In genomic region chr1:10103193-10103592, GRCh38 we compare ENCODE assay signal across 29 cellular contexts.
"Had no signal": no experiment of that assay in that cellular context is flagged by ENCODE, and none has a peak within 500 bp of the region (broad histone marks: within the 10 kb centered on the region; RNA-seq: fewer than 3 reads in every experiment).

No MANE protein-coding gene starts in this region.

- H3K27me3 ChIP-seq: colonic mucosa, dorsolateral prefrontal cortex, esophagus muscularis mucosa, esophagus squamous epithelium, foreskin keratinocyte, gastrocnemius medialis, gastroesophageal sphincter, heart left ventricle, heart right ventricle had no signal

- H3K9me3 Mint-ChIP-seq: dendritic cell treated with granulocyte-macrophage colony-stimulating factor and Interleukin-4, amounts not matched to agents 40 ng/mL and 50 ng/mL, for 4 days; effector memory CD8-positive, alpha-beta T cell; endodermal cell had no signal

- H3K36me3 ChIP-seq: colonic mucosa had no signal

- H3K27ac Mint-ChIP-seq: dendritic cell treated with granulocyte-macrophage colony-stimulating factor and Interleukin-4, amounts not matched to agents 40 ng/mL and 50 ng/mL, for 4 days; effector memory CD8-positive, alpha-beta T cell; endodermal cell had no signal

- H3K4me1 ChIP-seq: colonic mucosa had no signal

- FAIRE-seq: colon, endometrium, endothelial cell of umbilical vein, frontal cortex had no signal

- H3K27ac ChIP-seq: colonic mucosa, coronary artery, epithelial cell of prostate, esophagus muscularis mucosa, esophagus squamous epithelium, foreskin keratinocyte, gastroesophageal sphincter, heart left ventricle, heart right ventricle had no signal

- DNase-seq: cortex of kidney; dermis blood vessel endothelial cell; dorsolateral prefrontal cortex; effector CD4-positive, alpha-beta T cell; effector CD8-positive, alpha-beta T cell; effector memory CD4-positive, alpha-beta T cell; effector memory CD8-positive, alpha-beta T cell; endodermal cell; erythroblast; esophagus squamous epithelium; foreskin fibroblast; foreskin keratinocyte; foreskin melanocyte; gastrocnemius medialis; glutamatergic neuron; head of caudate nucleus; heart left ventricle; heart right ventricle had no signal

- ATAC-seq: effector memory CD8-positive, alpha-beta T cell; esophagus mucosa; foreskin keratinocyte; gastrocnemius medialis; gastroesophageal sphincter; heart left ventricle; heart right ventricle had no signal

- H3K27me3 Mint-ChIP-seq: dendritic cell treated with granulocyte-macrophage colony-stimulating factor and Interleukin-4, amounts not matched to agents 40 ng/mL and 50 ng/mL, for 4 days; effector memory CD8-positive, alpha-beta T cell had no signal

- H3K4me3 ChIP-seq: colonic mucosa, coronary artery, dorsolateral prefrontal cortex, esophagus muscularis mucosa, esophagus squamous epithelium, gastrocnemius medialis, gastroesophageal sphincter, heart left ventricle, heart right ventricle had no signal

- H3K9me3 ChIP-seq: colonic mucosa, esophagus muscularis mucosa, esophagus squamous epithelium, gastrocnemius medialis, gastroesophageal sphincter, heart left ventricle, heart right ventricle had no signal

- H3K4me3 Mint-ChIP-seq: dendritic cell treated with granulocyte-macrophage colony-stimulating factor and Interleukin-4, amounts not matched to agents 40 ng/mL and 50 ng/mL, for 4 days; effector memory CD8-positive, alpha-beta T cell; endodermal cell had no signal
